22 cellular contexts compared by ENCODE assay signal in the genomic region with DNA sequence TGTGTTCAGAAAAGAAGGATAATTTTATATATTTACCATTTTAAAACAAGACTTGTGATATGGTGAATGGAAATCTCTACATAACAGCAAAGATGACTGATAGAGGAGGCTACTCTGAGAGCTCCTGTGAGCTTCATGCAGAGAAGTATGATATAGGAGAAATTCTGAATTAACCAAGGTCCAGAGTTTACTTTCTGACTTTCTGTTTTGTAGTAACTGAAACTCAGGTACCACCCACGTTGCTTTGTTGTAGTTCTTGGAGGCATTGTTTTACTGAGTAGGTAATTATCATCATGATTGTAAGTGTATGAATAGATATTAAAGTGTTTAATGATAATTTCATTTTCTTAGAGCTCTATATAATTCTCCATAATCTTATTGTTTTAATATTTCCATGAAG. TPM values are rescaled to one million over a fixed set of nuclear protein-coding genes. Genes with fewer than 3 reads are reported as not detected.
"Had no signal": no experiment of that assay in that cellular context is flagged by ENCODE, and none has a peak within 500 bp of the region (broad histone marks: within the 10 kb centered on the region; RNA-seq: fewer than 3 reads in every experiment).

No MANE protein-coding gene starts in this region.

- H3K36me3 Mint-ChIP-seq: activated naive CD8-positive, alpha-beta T cell treated with anti-CD3 and anti-CD28 coated beads, Interleukin-2, amount 10 ng/mL, durations not matched to agents 7 days and 5 days; naive thymus-derived CD8-positive, alpha-beta T cell; neural progenitor cell; stimulated activated effector memory CD8-positive, alpha-beta T cell treated with anti-CD3 and anti-CD28 coated beads, Interleukin-12 subunit alpha, Interleukin-12 subunit beta, amount 100 ng/mL, for 72 hours had no signal

- H3K4me3 Mint-ChIP-seq: activated naive CD8-positive, alpha-beta T cell treated with anti-CD3 and anti-CD28 coated beads, Interleukin-2, amount 10 ng/mL, durations not matched to agents 7 days and 5 days; activated T-cell treated with anti-CD3 and anti-CD28 coated beads, Interleukin-2, amount 50 U/mL, for 4 hours; endodermal cell; naive thymus-derived CD8-positive, alpha-beta T cell; neural progenitor cell; stimulated activated effector memory CD8-positive, alpha-beta T cell treated with anti-CD3 and anti-CD28 coated beads, Interleukin-12 subunit alpha, Interleukin-12 subunit beta, amount 100 ng/mL, for 72 hours; stimulated activated naive CD8-positive, alpha-beta T cell treated with anti-CD3 and anti-CD28 coated beads, Interleukin-15, amount 100 ng/mL, for 72 hours had no signal

- H3K4me1 Mint-ChIP-seq: activated naive CD8-positive, alpha-beta T cell treated with anti-CD3 and anti-CD28 coated beads, Interleukin-2, amount 10 ng/mL, durations not matched to agents 7 days and 5 days; naive thymus-derived CD8-positive, alpha-beta T cell; neural progenitor cell had no signal

- H3K9me3 Mint-ChIP-seq: activated naive CD8-positive, alpha-beta T cell treated with anti-CD3 and anti-CD28 coated beads, Interleukin-2, amount 10 ng/mL, durations not matched to agents 7 days and 5 days; activated T-cell treated with anti-CD3 and anti-CD28 coated beads, Interleukin-2, amount 50 U/mL, for 4 hours; endodermal cell; naive thymus-derived CD8-positive, alpha-beta T cell; neural progenitor cell; stimulated activated effector memory CD8-positive, alpha-beta T cell treated with anti-CD3 and anti-CD28 coated beads, Interleukin-12 subunit alpha, Interleukin-12 subunit beta, amount 100 ng/mL, for 72 hours; stimulated activated naive CD8-positive, alpha-beta T cell treated with anti-CD3 and anti-CD28 coated beads, Interleukin-15, amount 100 ng/mL, for 72 hours had no signal

- ATAC-seq: activated T-cell treated with anti-CD3 and anti-CD28 coated beads, Interleukin-2, amount 50 U/mL, for 4 hours; gastrocnemius medialis; naive thymus-derived CD8-positive, alpha-beta T cell; right lobe of liver; stimulated activated effector memory CD8-positive, alpha-beta T cell treated with anti-CD3 and anti-CD28 coated beads, Interleukin-12 subunit alpha, Interleukin-12 subunit beta, amount 100 ng/mL, for 72 hours; stimulated activated naive CD8-positive, alpha-beta T cell treated with anti-CD3 and anti-CD28 coated beads, Interleukin-15, amount 100 ng/mL, for 72 hours had no signal

- H3K27me3 Mint-ChIP-seq: stimulated activated naive CD8-positive, alpha-beta T cell treated with anti-CD3 and anti-CD28 coated beads, Interleukin-15, amount 100 ng/mL, for 72 hours had no signal

- H3K4me2 ChIP-seq: neural progenitor cell had no signal

- H3K4me1 ChIP-seq: gastrocnemius medialis, left ventricle myocardium inferior, tibial nerve had no signal

- H3K9me3 ChIP-seq: esophagus squamous epithelium, gastrocnemius medialis, left ventricle myocardium inferior, right lobe of liver, tibial nerve had no signal

- H3K4me3 ChIP-seq: coronary artery, esophagus squamous epithelium, gastrocnemius medialis, left ventricle myocardium inferior, neural progenitor cell, right lobe of liver, skin epidermis, tibial nerve had no signal

- H3K27ac Mint-ChIP-seq: activated naive CD8-positive, alpha-beta T cell treated with anti-CD3 and anti-CD28 coated beads, Interleukin-2, amount 10 ng/mL, durations not matched to agents 7 days and 5 days; endodermal cell; naive thymus-derived CD8-positive, alpha-beta T cell; neural progenitor cell; stimulated activated effector memory CD8-positive, alpha-beta T cell treated with anti-CD3 and anti-CD28 coated beads, Interleukin-12 subunit alpha, Interleukin-12 subunit beta, amount 100 ng/mL, for 72 hours; stimulated activated naive CD8-positive, alpha-beta T cell treated with anti-CD3 and anti-CD28 coated beads, Interleukin-15, amount 100 ng/mL, for 72 hours had no signal

- DNase-seq: activated CD8-positive, alpha-beta memory T cell treated with anti-CD3 and anti-CD28 coated beads for 24 hours; activated CD8-positive, alpha-beta memory T cell treated with anti-CD3 and anti-CD28 coated beads, Interleukin-2, amount 50 U/mL, for 48 hours; activated naive CD4-positive, alpha-beta T cell treated with Interleukin-2 at 50 U/mL for 16 hours; activated naive CD8-positive, alpha-beta T cell treated with anti-CD3 and anti-CD28 coated beads, Interleukin-2, amount 10 ng/mL, durations not matched to agents 7 days and 5 days; activated T-cell treated with anti-CD3 and anti-CD28 coated beads, Interleukin-2, amount 50 U/mL, for 4 hours; amygdala; cerebellar nuclear complex; endodermal cell; esophagus squamous epithelium; gastrocnemius medialis; hippocampal formation; left ventricle myocardium inferior; naive thymus-derived CD8-positive, alpha-beta T cell; posterior cingulate gyrus; right lobe of liver; stimulated activated CD4-positive, alpha-beta T cell treated with anti-CD3 and anti-CD28 coated beads, Interleukin-2, amount 100 ng/mL, for 24 hours; stimulated activated naive CD8-positive, alpha-beta T cell treated with anti-CD3 and anti-CD28 coated beads, Interleukin-15, amount 100 ng/mL, for 72 hours had no signal

- H3K27ac ChIP-seq: coronary artery, esophagus squamous epithelium, gastrocnemius medialis, left ventricle myocardium inferior, neural progenitor cell, right lobe of liver, skin epidermis, tibial nerve had no signal

RNA-seq across cellular contexts. Expression of a gene that starts 18.3 kb away (rescaled TPM):
- total RNA-seq: activated naive CD8-positive, alpha-beta T cell treated with anti-CD3 and anti-CD28 coated beads, Interleukin-2, amount 10 ng/mL, durations not matched to agents 7 days and 5 days; left ventricle myocardium inferior; naive thymus-derived CD8-positive, alpha-beta T cell had no signal
- polyA plus RNA-seq: naive thymus-derived CD8-positive, alpha-beta T cell had no signal
